ENCODE assay signal across 8 cellular contexts in genomic region chr1:230066466-230067404, GRCh38. TPM values are rescaled to one million over a fixed set of nuclear protein-coding genes. Genes with fewer than 3 reads are reported as not detected.
DNase-seq lines count a peak whose midpoint lies in the region; ATAC-seq lines count a peak whose summit lies in the region.

GALNT2 (plus strand) TSS chr1:230067238; CDS start chr1:230067281, 43 bp downstream.

- CTCF ChIA-PET in activated CD8-positive, alpha-beta memory T cell treated with anti-CD3 and anti-CD28 coated beads for 36 hours (lab: Charles Lee) = interaction anchor here (1.0 to 1.9 kb wide), 3 partner anchors 16 to 203 kb away, joined by 3 to 5 read pairs (median 4); no protein-coding TSS in a partner anchor

- peaks cover 13% of the 10 kb centered on the region for H3K4me1 ChIP-seq in effector memory CD4-positive, alpha-beta T cell (ENCODE audit: control insufficient read depth, insufficient read depth, low read length, poor library complexity, severe bottlenecking)

- peak within 1 kb of the TSS; percentile 94 for H3K4me3 ChIP-seq in effector memory CD4-positive, alpha-beta T cell (ENCODE audit: insufficient read depth, low read depth, low read length, poor library complexity, severe bottlenecking)

- H3K36me3 ChIP-seq in effector memory CD4-positive, alpha-beta T cell (ENCODE audit: control insufficient read depth, insufficient read depth, low read length) = no peaks in the 10 kb centered on the region

- no peaks in the 10 kb centered on the region for H3K27me3 ChIP-seq in effector memory CD4-positive, alpha-beta T cell (replicated peaks; ENCODE audit: control insufficient read depth, insufficient read depth, low read length, poor library complexity, severe bottlenecking)

- peak; percentile 92 for DNase-seq in COLO829 (ENCODE audit: low spot score)
- DNase-seq in HT1080 (ENCODE audit: low read depth) = peak; percentile 75
- DNase-seq in NOMO-1 treated with DMSO at 0.1 percent for 48 hours (lab: John Stamatoyannopoulos, UW; ENCODE audit: unreplicated experiment) = peak; percentile 86
- DNase-seq in effector memory CD4-positive, alpha-beta T cell = peak; percentile 80 to 84 (median 84)
- peak; percentile 91 for DNase-seq in medulla oblongata (ENCODE audit: extremely low spot score)
- peak; percentile 66 to 85 (median 83) for DNase-seq in stimulated activated CD4-positive, alpha-beta T cell treated with anti-CD3 and anti-CD28 coated beads, TNF-alpha, amount 100 ng/mL, for 48 hours (ENCODE audit: low read depth in 3 of 3)

- peak within 1 kb of the TSS; percentile 73 for H3K27ac ChIP-seq in effector memory CD4-positive, alpha-beta T cell (ENCODE audit: insufficient read depth, low read length, poor library complexity, severe bottlenecking)

- ATAC-seq in GM21360 (IDR thresholded peaks at IDR 0.05; ENCODE audit: unreplicated experiment) = peak; percentile 89

- no peaks in the 10 kb centered on the region for H3K9me3 ChIP-seq in effector memory CD4-positive, alpha-beta T cell (ENCODE audit: control insufficient read depth, low read length)

- POLR2A ChIA-PET in activated CD8-positive, alpha-beta memory T cell treated with anti-CD3 and anti-CD28 coated beads for 36 hours (lab: Charles Lee) = interaction anchor here (1.0 kb wide), 2 partner anchors 37 to 43 kb away, joined by 5 to 8 read pairs; no protein-coding TSS in a partner anchor

RNA-seq across cellular contexts. Expression of gene GALNT2, which starts in this region (rescaled TPM):
- 58.9 and 67.0 TPM in 2 replicates for total RNA-seq in HT1080 (2014; rRNA removed; shearing (Covaris generic))
- 200 and 219 TPM in 2 replicates for polyA plus RNA-seq in HT1080 (2015; cell fraction: cytosol; rRNA removed)
- polyA plus RNA-seq in HT1080 (2015; cell fraction: nucleus; rRNA removed) = 287 and 307 TPM in 2 replicates
- total RNA-seq in activated CD8-positive, alpha-beta memory T cell treated with anti-CD3 and anti-CD28 coated beads for 36 hours = 10 to 100 TPM; 66.2 to 70.1 TPM

Comparison
In these comparisons a context has a peak if more than half of its experiments do, and no peak if none do; other contexts are left out.
1. Peak in every context shown above with its lines: DNase-seq, ATAC-seq, H3K4me3 ChIP-seq and H3K27ac ChIP-seq.